Comparison of ENCODE assay signal across 9 cellular contexts in the genomic region with DNA sequence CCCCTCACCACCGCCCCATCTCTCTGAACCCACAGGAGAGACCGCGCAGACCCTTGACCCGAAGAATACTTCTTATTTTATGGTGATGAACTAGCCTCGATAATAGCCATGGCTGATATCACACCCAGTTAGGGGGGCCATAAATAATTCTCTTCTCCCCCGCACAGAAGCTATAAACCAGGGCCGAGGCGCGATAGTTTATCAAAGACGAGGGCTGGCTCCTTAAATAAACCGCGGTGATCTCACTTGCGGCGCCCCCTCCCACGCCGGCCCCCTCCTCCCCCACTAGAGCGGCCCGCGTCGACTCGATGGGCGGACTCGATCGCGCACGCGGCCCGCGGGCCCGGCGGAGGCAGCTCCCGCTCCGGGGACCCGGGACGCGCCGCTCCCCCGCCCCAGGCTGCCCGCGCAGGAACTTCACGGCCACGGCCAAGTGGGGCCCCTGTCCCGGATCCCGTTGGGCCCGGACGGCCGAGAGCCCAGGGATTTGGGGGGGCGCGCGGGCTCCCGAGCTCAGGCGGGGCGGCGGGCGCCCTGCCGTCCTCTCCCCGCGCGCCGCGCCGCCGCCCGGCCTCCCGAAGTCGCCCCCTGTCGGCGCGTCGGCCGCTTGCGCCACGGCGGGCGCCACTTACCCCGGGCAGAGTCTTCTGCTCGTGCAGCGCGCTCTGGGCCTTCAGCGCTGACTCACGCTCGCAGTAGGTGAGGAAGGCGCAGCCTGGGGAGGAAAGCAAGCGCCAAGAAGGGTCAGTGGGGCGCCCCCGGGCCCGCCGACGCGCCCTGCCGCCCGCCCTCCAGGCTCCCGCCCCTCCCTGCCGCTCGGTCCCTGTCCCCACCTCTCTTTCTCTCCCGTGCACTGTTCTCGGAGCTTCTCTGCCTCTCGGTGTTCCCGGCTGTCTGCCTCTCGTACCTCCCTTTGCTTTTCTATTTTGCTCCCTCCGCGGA.
DNase-seq lines count a peak whose midpoint lies in the region; ATAC-seq and TF ChIP-seq lines count a peak whose summit lies in the region.
"Had no signal": no experiment of that assay in that cellular context is flagged by ENCODE, and none has a peak within 500 bp of the region (broad histone marks: within the 10 kb centered on the region; RNA-seq: fewer than 3 reads in every experiment).

No MANE protein-coding gene starts in this region.

- no peaks in the 10 kb centered on the region for H3K9me1 ChIP-seq in IMR-90 (ENCODE audit: insufficient read depth, low read length)

- H4K5ac ChIP-seq in IMR-90 (ENCODE audit: low read depth, low read length) (no peak overlapping the region), mesendoderm (ENCODE audit: low read length) (no peak overlapping the region)

- no peak for TF ChIP-seq POLR2A in IMR-90 (IDR thresholded peaks at IDR 0.05; ENCODE audit: low read depth, low read length)

- ATAC-seq in IMR-90 (ENCODE audit: low read depth) = peak; percentile 69
- ATAC-seq in HG03521 (IDR thresholded peaks at IDR 0.05; ENCODE audit: unreplicated experiment) = no peak
- ATAC-seq in CD8-positive, alpha-beta T cell = no peak
- ATAC-seq in HG03571 (IDR thresholded peaks at IDR 0.05; ENCODE audit: unreplicated experiment) = no peak
- ATAC-seq in HG03432 (IDR thresholded peaks at IDR 0.05; ENCODE audit: unreplicated experiment) = no peak

- dilution Hi-C loops in IMR-90 (cut with HindIII; ENCODE audit: low sequenced_read_pairs, unreplicated experiment) = no loop called here

- in situ Hi-C loops in IMR-90 (cut with MboI; ENCODE audit: low sequenced_read_pairs) = loop anchor here (25.0 kb wide), 1 partner anchor 548 kb away; no protein-coding TSS in a partner anchor

- H2BK15ac ChIP-seq in IMR-90 (ENCODE audit: low read depth, low read length) (no peak overlapping the region), mesendoderm (replicated peaks; ENCODE audit: low read depth) (no peak overlapping the region)

- no peak overlapping the region for H2BK5ac ChIP-seq in IMR-90 (ENCODE audit: low read depth, low read length, poor library complexity, severe bottlenecking)
- H2BK5ac ChIP-seq in mesendoderm (ENCODE audit: low read length) = no peak overlapping the region

- H4K8ac ChIP-seq in IMR-90 (ENCODE audit: low read depth in 2 of 2, low read length in 2 of 2) (no peak overlapping the region), mesendoderm (ENCODE audit: low read depth, low read length) (no peak overlapping the region)

- H3K36me3 ChIP-seq in IMR-90 (ENCODE audit: control insufficient read depth, insufficient read depth, low read length) (no peaks in the 10 kb centered on the region), mesendoderm (ENCODE audit: control insufficient read depth, insufficient read depth, low read length) (no peaks in the 10 kb centered on the region)
- no peaks in the 10 kb centered on the region for H3K36me3 ChIP-seq in CD8-positive, alpha-beta T cell (ENCODE audit: insufficient read depth, low read length)

- H3K27ac Mint-ChIP-seq in chondrocyte (ENCODE audit: unreplicated experiment) = no peak overlapping the region
- H3K27ac Mint-ChIP-seq in CD8-positive, alpha-beta T cell = no peak overlapping the region

- H3K4ac ChIP-seq in IMR-90 (ENCODE audit: low read depth, low read length) (no peak overlapping the region), mesendoderm (ENCODE audit: low read depth, low read length) (no peak overlapping the region)

- no peak for TF ChIP-seq RAD21 in IMR-90 (IDR thresholded peaks at IDR 0.05; ENCODE audit: low read length)

- no peak overlapping the region for H3K14ac ChIP-seq in IMR-90 (replicated peaks; ENCODE audit: low read depth, low read length)

- no peak overlapping the region for H3K56ac ChIP-seq in IMR-90 (ENCODE audit: extremely low read depth, insufficient read depth, low read length)
- H3K56ac ChIP-seq in mesendoderm (ENCODE audit: low read length) = peak overlapping the region; percentile 83

- H3K4me2 ChIP-seq in IMR-90 (ENCODE audit: low read depth, low read length) = no peak overlapping the region; the same call in 1 of the 2 replicates
- peak overlapping the region; percentile 47 for H3K4me2 ChIP-seq in mesendoderm (ENCODE audit: low read length)

- no peak overlapping the region for H3K9ac ChIP-seq in IMR-90 (ENCODE audit: low read depth, low read length)
- H3K9ac ChIP-seq in mesendoderm (ENCODE audit: low read length) = peak overlapping the region; percentile 41

- no peak overlapping the region for H3K4me3 ChIP-seq in IMR-90 (ENCODE audit: insufficient read depth, low read depth, low read length)
- H3K4me3 ChIP-seq in mesendoderm (ENCODE audit: low read length) = no peak overlapping the region
- H3K4me3 ChIP-seq in CD8-positive, alpha-beta T cell (ENCODE audit: low read depth, low read length) = no peak overlapping the region

- H3K27ac ChIP-seq in IMR-90 (ENCODE audit: insufficient read depth, low read length) (no peak overlapping the region), mesendoderm (ENCODE audit: low read depth, low read length) (no peak overlapping the region)
- no peak overlapping the region for H3K27ac ChIP-seq in CD8-positive, alpha-beta T cell (ENCODE audit: low read depth, low read length)

- H2AK9ac ChIP-seq in IMR-90 (replicated peaks; ENCODE audit: low read depth, low read length, poor library complexity) = no peak overlapping the region

- POLR2A ChIA-PET in IMR-90 (lab: Charles Lee; ENCODE audit: unreplicated experiment) = no interaction called here
- POLR2A ChIA-PET in CD8-positive, alpha-beta T cell (lab: Charles Lee) = no interaction called here

- H3K27me3 ChIP-seq in IMR-90 (ENCODE audit: control insufficient read depth, insufficient read depth, low read length) (peaks cover 27% of the 10 kb centered on the region), mesendoderm (ENCODE audit: insufficient read depth, low read length, poor library complexity) (no peaks in the 10 kb centered on the region)
- peaks cover 8% of the 10 kb centered on the region for H3K27me3 ChIP-seq in CD8-positive, alpha-beta T cell (ENCODE audit: insufficient read depth, low read length)

- H3K9me3 Mint-ChIP-seq in chondrocyte (ENCODE audit: low read depth) = no peaks in the 10 kb centered on the region
- H3K9me3 Mint-ChIP-seq in CD8-positive, alpha-beta T cell = no peaks in the 10 kb centered on the region
- H3K9me3 Mint-ChIP-seq: central memory CD8-positive, alpha-beta T cell had no signal

- H3K18ac ChIP-seq in IMR-90 (ENCODE audit: low read depth, low read length) = no peak overlapping the region
- no peak overlapping the region for H3K18ac ChIP-seq in mesendoderm (ENCODE audit: low read length)

- H3K4me1 Mint-ChIP-seq in chondrocyte (ENCODE audit: low read depth) = peaks cover 7% of the 10 kb centered on the region
- peaks cover 10% of the 10 kb centered on the region for H3K4me1 Mint-ChIP-seq in CD8-positive, alpha-beta T cell (ENCODE audit: low read depth)

- no peaks in the 10 kb centered on the region for H3K9me3 ChIP-seq in IMR-90 (ENCODE audit: control insufficient read depth, insufficient read depth, low read length)
- no peaks in the 10 kb centered on the region for H3K9me3 ChIP-seq in CD8-positive, alpha-beta T cell (ENCODE audit: low read length)

- BruUV-seq in IMR-90 (replicated peaks; lab: Mats Ljungman, UMichigan) = no TSS peak

- H2AK5ac ChIP-seq in IMR-90 (ENCODE audit: low read depth, low read length) = no peak overlapping the region
- H2AK5ac ChIP-seq in mesendoderm (ENCODE audit: low read length) = no peak overlapping the region

- H3K4me1 ChIP-seq in IMR-90 (ENCODE audit: control insufficient read depth, insufficient read depth, low read length) (no peaks in the 10 kb centered on the region), mesendoderm (ENCODE audit: control insufficient read depth, low read depth, low read length) (no peaks in the 10 kb centered on the region)
- no peaks in the 10 kb centered on the region for H3K4me1 ChIP-seq in CD8-positive, alpha-beta T cell (ENCODE audit: insufficient read depth, low read length)

- no peak overlapping the region for H2BK120ac ChIP-seq in IMR-90 (ENCODE audit: low read depth, low read length)
- H2BK120ac ChIP-seq in mesendoderm (ENCODE audit: low read depth, low read length) = no peak overlapping the region

- H3K79me1 ChIP-seq in IMR-90 (ENCODE audit: low read depth in 1 of 2, low read length in 2 of 2) (no peaks in the 10 kb centered on the region), mesendoderm (ENCODE audit: low read length) (no peaks in the 10 kb centered on the region)

- H3K36me3 Mint-ChIP-seq in chondrocyte (ENCODE audit: low read depth) = peaks cover 3% of the 10 kb centered on the region
- H3K36me3 Mint-ChIP-seq in CD8-positive, alpha-beta T cell = no peaks in the 10 kb centered on the region

- no peaks in the 10 kb centered on the region for H4K20me1 ChIP-seq in IMR-90 (ENCODE audit: insufficient read depth, low read length)

- CTCF ChIA-PET in IMR-90 (lab: Yijun Ruan, JAX) = no interaction called here
- CTCF ChIA-PET in CD8-positive, alpha-beta T cell (lab: Charles Lee) = no interaction called here

- intact Hi-C loops in IMR-90 (cut with micrococcal nuclease) = no loop called here
- intact Hi-C loops in CD8-positive, alpha-beta T cell (cut with DNase I, micrococcal nuclease) = no loop called here

- no peak overlapping the region for H3K23ac ChIP-seq in IMR-90 (ENCODE audit: low read depth, low read length)
- H3K23ac ChIP-seq in mesendoderm (ENCODE audit: low read length) = no peak overlapping the region

- H3K79me2 ChIP-seq in mesendoderm (ENCODE audit: control insufficient read depth, insufficient read depth, low read length) = no peaks in the 10 kb centered on the region

- WGBS in IMR-90 (ENCODE audit: extremely low coverage in 2 of 2, insufficient read length in 1 of 2), 2 experiments = 3% methylated on average over 25 of the region's 102 CpGs; no CpG with 5 or more reads in 1 of the 2 experiments
- no CpG with 5 or more reads among the region's 102 CpGs for WGBS in mesendoderm (ENCODE audit: extremely low coverage, insufficient coverage, low lambda C conversion rate)

- no peak overlapping the region for H3K4me3 Mint-ChIP-seq in chondrocyte (ENCODE audit: unreplicated experiment)
- no peak overlapping the region for H3K4me3 Mint-ChIP-seq in CD8-positive, alpha-beta T cell
- H3K4me3 Mint-ChIP-seq: central memory CD8-positive, alpha-beta T cell had no signal

- DNase-seq in DMS53 treated with DMSO at 0.1 percent for 48 hours (lab: John Stamatoyannopoulos, UW; ENCODE audit: unreplicated experiment) (peak; percentile 58), IMR-90 (peak; percentile 5), chondrocyte (ENCODE audit: low spot score) (no peak), mesendoderm (peak; percentile 78)
- no peak for DNase-seq in CD8-positive, alpha-beta T cell

- H2BK20ac ChIP-seq in IMR-90 (ENCODE audit: low read depth, low read length) = no peak overlapping the region

- H4K91ac ChIP-seq in IMR-90 (ENCODE audit: insufficient read depth, low read depth, low read length) = no peak overlapping the region

- peaks cover 79% of the 10 kb centered on the region for H3K27me3 Mint-ChIP-seq in chondrocyte (ENCODE audit: low read depth)
- H3K27me3 Mint-ChIP-seq in CD8-positive, alpha-beta T cell (ENCODE audit: low read depth) = peaks cover 54% of the 10 kb centered on the region

- H2AFZ ChIP-seq in IMR-90 (replicated peaks; ENCODE audit: low read length, poor library complexity) = no peak overlapping the region

- TF ChIP-seq CTCF in IMR-90 (conservative IDR thresholded peaks at IDR 0.05; ENCODE audit: low read depth, low read length) (peak; percentile 32; the same call in 1 of the 2 replicates), chondrocyte (IDR thresholded peaks at IDR 0.05) (peak; percentile 62)
- TF ChIP-seq CTCF in CD8-positive, alpha-beta T cell (IDR thresholded peaks at IDR 0.05) = no peak

Comparison
In these comparisons a context has a peak if more than half of its experiments do, and no peak if none do; other contexts are left out.
1. DNase-seq: peak in DMS53 treated with DMSO at 0.1 percent for 48 hours (single experiment), IMR-90 (single experiment) and mesendoderm (single experiment); none in chondrocyte (single experiment) and CD8-positive, alpha-beta T cell (0 of 7).